8 cellular contexts compared by ENCODE assay signal in genomic region chr2:190319557-190320498, GRCh38. TPM values are rescaled to one million over a fixed set of nuclear protein-coding genes. Genes with fewer than 3 reads are reported as not detected.
DNase-seq lines count a peak whose midpoint lies in the region; ATAC-seq and TF ChIP-seq lines count a peak whose summit lies in the region.

TSS of gene HIBCH (minus strand) at chr2:190319826. CDS start at chr2:190319750, 76 bp downstream.

- peak; percentile 72 for TF ChIP-seq CTCF in DOHH2 (IDR thresholded peaks at IDR 0.05; ENCODE audit: low read depth, low read length, poor library complexity, severe bottlenecking)
- peak; percentile 83 to 97 for TF ChIP-seq CTCF in fibroblast of lung (conservative IDR thresholded peaks at IDR 0.05 in 1 of 2, IDR thresholded peaks at IDR 0.05 in 1 of 2; ENCODE audit: low read depth in 1 of 2, low read length in 2 of 2)

- POLR2A ChIA-PET in naive thymus-derived CD8-positive, alpha-beta T cell (lab: Charles Lee) = interaction anchor here (0.7 to 1.7 kb wide), 6 partner anchors 9 to 536 kb away, joined by 3 to 7 read pairs (median 4); partner anchors contain the start of genes INPP1, ORMDL1 and PMS1

- H3K4me1 ChIP-seq in DOHH2 (ENCODE audit: control insufficient read depth, low read length) (peaks cover 54% of the 10 kb centered on the region), Karpas-422 (ENCODE audit: low read length) (peaks cover 47% of the 10 kb centered on the region), fibroblast of lung (ENCODE audit: control insufficient read depth, extremely low read depth, insufficient read depth, low read length) (no peaks in the 10 kb centered on the region)

- peaks cover 33% of the 10 kb centered on the region for H3K4me1 Mint-ChIP-seq in activated T-helper 17 cell treated with anti-CD3 and anti-CD28 coated beads, Interleukin-2, amount 50 U/mL, for 72 hours
- H3K4me1 Mint-ChIP-seq in naive thymus-derived CD8-positive, alpha-beta T cell = peaks cover 23 to 58% (median 55%) of the 10 kb centered on the region in 4 donors

- peak within 1 kb of the TSS; percentile 89 for H3K4me3 Mint-ChIP-seq in activated T-helper 17 cell treated with anti-CD3 and anti-CD28 coated beads, Interleukin-2, amount 50 U/mL, for 72 hours
- H3K4me3 Mint-ChIP-seq in naive thymus-derived CD8-positive, alpha-beta T cell = peak within 1 kb of the TSS; percentile 94 to 100 (median 100)

- H3K36me3 Mint-ChIP-seq in activated T-helper 17 cell treated with anti-CD3 and anti-CD28 coated beads, Interleukin-2, amount 50 U/mL, for 72 hours (ENCODE audit: low read depth) = peaks cover 30% of the 10 kb centered on the region
- peaks cover 0 to 7% (median 0%) of the 10 kb centered on the region in 3 donors for H3K36me3 Mint-ChIP-seq in naive thymus-derived CD8-positive, alpha-beta T cell

- H3K9ac ChIP-seq in Karpas-422 (ENCODE audit: low read length) = peak within 1 kb of the TSS; percentile 71
- peak within 1 kb of the TSS; percentile 67 for H3K9ac ChIP-seq in fibroblast of lung (ENCODE audit: insufficient read depth, low read length)

- peak within 1 kb of the TSS; percentile 92 for H3K4me2 ChIP-seq in DOHH2 (ENCODE audit: low read length)
- peak within 1 kb of the TSS; percentile 89 for H3K4me2 ChIP-seq in Karpas-422 (ENCODE audit: low read depth, low read length, poor library complexity, severe bottlenecking)
- peak within 1 kb of the TSS; percentile 82 for H3K4me2 ChIP-seq in fibroblast of lung (ENCODE audit: extremely low read depth, insufficient read depth, low read length)

- peak within 1 kb of the TSS; percentile 68 for H2AFZ ChIP-seq in Karpas-422 (ENCODE audit: low read length)
- H2AFZ ChIP-seq in fibroblast of lung (ENCODE audit: low read length) = peak within 1 kb of the TSS; percentile 62

- H4K20me1 ChIP-seq in DOHH2 (ENCODE audit: control insufficient read depth, insufficient read depth, low read depth, low read length) = no peaks in the 10 kb centered on the region
- H4K20me1 ChIP-seq in Karpas-422 (ENCODE audit: insufficient read depth, low read depth, low read length) = no peaks in the 10 kb centered on the region
- no peaks in the 10 kb centered on the region for H4K20me1 ChIP-seq in fibroblast of lung (ENCODE audit: control insufficient read depth, extremely low read depth, insufficient read depth, low read length)

- H3F3A ChIP-seq in DOHH2 (ENCODE audit: control insufficient read depth, insufficient read depth) = peaks cover 19% of the 10 kb centered on the region

- H3K27me3 ChIP-seq in DOHH2 (ENCODE audit: control insufficient read depth, low read length) (no peaks in the 10 kb centered on the region), Karpas-422 (ENCODE audit: low read length) (no peaks in the 10 kb centered on the region), fibroblast of lung (ENCODE audit: control insufficient read depth, insufficient read depth, low read length) (no peaks in the 10 kb centered on the region)

- H3K9me3 Mint-ChIP-seq in activated T-helper 17 cell treated with anti-CD3 and anti-CD28 coated beads, Interleukin-2, amount 50 U/mL, for 72 hours = no peaks in the 10 kb centered on the region
- no peaks in the 10 kb centered on the region for H3K9me3 Mint-ChIP-seq in naive thymus-derived CD8-positive, alpha-beta T cell

- ATAC-seq in GM21786 (IDR thresholded peaks at IDR 0.05; ENCODE audit: unreplicated experiment) = peak; percentile 94
- peak; percentile 90 for ATAC-seq in activated T-helper 17 cell treated with anti-CD3 and anti-CD28 coated beads, Interleukin-2, amount 50 U/mL, for 72 hours (replicated peaks)
- peak; percentile 90 to 93 for ATAC-seq in naive thymus-derived CD8-positive, alpha-beta T cell

- H3K9me2 ChIP-seq in DOHH2 (replicated peaks; ENCODE audit: control insufficient read depth, low read length) (no peaks in the 10 kb centered on the region), Karpas-422 (replicated peaks; ENCODE audit: insufficient read depth, low read length) (no peaks in the 10 kb centered on the region)

- peak within 1 kb of the TSS; percentile 84 for H3K4me3 ChIP-seq in DOHH2 (ENCODE audit: low read length)
- peak within 1 kb of the TSS; percentile 77 for H3K4me3 ChIP-seq in Karpas-422 (ENCODE audit: low read length)
- H3K4me3 ChIP-seq in fibroblast of lung (replicated peaks in 1 of 4; ENCODE audit: control extremely low read depth in 1 of 4, insufficient read depth in 1 of 4, low read depth in 3 of 4, low read length in 4 of 4) = peak within 1 kb of the TSS; percentile 65 to 94 (median 86)

- no peaks in the 10 kb centered on the region for H3K27me3 Mint-ChIP-seq in activated T-helper 17 cell treated with anti-CD3 and anti-CD28 coated beads, Interleukin-2, amount 50 U/mL, for 72 hours
- H3K27me3 Mint-ChIP-seq in naive thymus-derived CD8-positive, alpha-beta T cell = peaks cover 0 to 3% (median 0%) of the 10 kb centered on the region in 5 donors

- H3K9me3 ChIP-seq in DOHH2 (ENCODE audit: control insufficient read depth, insufficient read depth, low read length) = no peaks in the 10 kb centered on the region
- no peaks in the 10 kb centered on the region for H3K9me3 ChIP-seq in Karpas-422 (ENCODE audit: low read length)
- no peaks in the 10 kb centered on the region for H3K9me3 ChIP-seq in fibroblast of lung (ENCODE audit: control insufficient read depth, insufficient read depth, low read depth, low read length)

- peaks cover 37% of the 10 kb centered on the region for H3K79me2 ChIP-seq in DOHH2 (ENCODE audit: control insufficient read depth, low read length)
- H3K79me2 ChIP-seq in Karpas-422 (ENCODE audit: low read length) = peaks cover 47% of the 10 kb centered on the region
- peaks cover 2% of the 10 kb centered on the region for H3K79me2 ChIP-seq in fibroblast of lung (ENCODE audit: control insufficient read depth, insufficient read depth, low read length)

- DNase-seq in Karpas-422 (peak; percentile 98), RPMI8226 (peak; percentile 98), fibroblast of lung (ENCODE audit: low read depth in 2 of 2) (peak; percentile 98 to 99)
- peak; percentile 66 to 87 (median 74) for DNase-seq in naive thymus-derived CD8-positive, alpha-beta T cell
- peak; percentile 87 for DNase-seq in stimulated activated naive CD4-positive, alpha-beta T cell treated with Interleukin-2 at 50 U/mL for 16 hours (lab: John Stamatoyannopoulos, UW)

- H3K27ac ChIP-seq in DOHH2 (ENCODE audit: low read depth, low read length) (peak within 1 kb of the TSS; percentile 41), Karpas-422 (ENCODE audit: low read length) (peak within 1 kb of the TSS; percentile 56), fibroblast of lung (ENCODE audit: insufficient read depth, low read length) (peak within 1 kb of the TSS; percentile 40)

- peak within 1 kb of the TSS; percentile 91 for H3K27ac Mint-ChIP-seq in activated T-helper 17 cell treated with anti-CD3 and anti-CD28 coated beads, Interleukin-2, amount 50 U/mL, for 72 hours
- H3K27ac Mint-ChIP-seq in naive thymus-derived CD8-positive, alpha-beta T cell = peak within 1 kb of the TSS; percentile 96 to 100 (median 99)

- H3K36me3 ChIP-seq in DOHH2 (ENCODE audit: control insufficient read depth, low read length) (peaks cover 4% of the 10 kb centered on the region; the same call in 1 of the 2 replicates), Karpas-422 (ENCODE audit: insufficient read depth, low read length) (no peaks in the 10 kb centered on the region), fibroblast of lung (ENCODE audit: control insufficient read depth, insufficient read depth, low read length) (no peaks in the 10 kb centered on the region)

RNA-seq across cellular contexts. Expression of gene HIBCH, which starts in this region (rescaled TPM):
- total RNA-seq in Karpas-422 (2014; rRNA removed; shearing (Covaris generic); ENCODE audit: low replicate concordance) = 23.3 and 33.5 TPM in 2 replicates
- 10 to 100 TPM; 31.3 to 44.9 TPM for total RNA-seq in activated T-helper 17 cell treated with anti-CD3 and anti-CD28 coated beads, Interleukin-2, amount 50 U/mL, for 72 hours
- total RNA-seq in fibroblast of lung = 16.2 and 19.2 TPM in 2 replicates
- 13.4 and 14.9 TPM in 2 replicates for polyA plus RNA-seq in fibroblast of lung
- 14.1 and 15.0 TPM in 2 replicates for polyA plus RNA-seq in fibroblast of lung (2012)
- polyA minus RNA-seq in fibroblast of lung (ENCODE audit: low replicate concordance) = 0.30 TPM in 1 of 2 replicates, not detected in the other
- total RNA-seq in naive thymus-derived CD8-positive, alpha-beta T cell = 10 to 100 TPM; 18.5 to 19.6 TPM
- 10 to 100 TPM; 18.0 to 24.5 (median 19.5) TPM for polyA plus RNA-seq in naive thymus-derived CD8-positive, alpha-beta T cell

Comparison
In these comparisons a context has a peak if more than half of its experiments do, and no peak if none do; other contexts are left out.
1. Peak in every context shown above with its lines: DNase-seq, ATAC-seq, H3K4me3 ChIP-seq and H3K27ac ChIP-seq.